Comparison of ENCODE assay signal across 31 cellular contexts in the genomic region with DNA sequence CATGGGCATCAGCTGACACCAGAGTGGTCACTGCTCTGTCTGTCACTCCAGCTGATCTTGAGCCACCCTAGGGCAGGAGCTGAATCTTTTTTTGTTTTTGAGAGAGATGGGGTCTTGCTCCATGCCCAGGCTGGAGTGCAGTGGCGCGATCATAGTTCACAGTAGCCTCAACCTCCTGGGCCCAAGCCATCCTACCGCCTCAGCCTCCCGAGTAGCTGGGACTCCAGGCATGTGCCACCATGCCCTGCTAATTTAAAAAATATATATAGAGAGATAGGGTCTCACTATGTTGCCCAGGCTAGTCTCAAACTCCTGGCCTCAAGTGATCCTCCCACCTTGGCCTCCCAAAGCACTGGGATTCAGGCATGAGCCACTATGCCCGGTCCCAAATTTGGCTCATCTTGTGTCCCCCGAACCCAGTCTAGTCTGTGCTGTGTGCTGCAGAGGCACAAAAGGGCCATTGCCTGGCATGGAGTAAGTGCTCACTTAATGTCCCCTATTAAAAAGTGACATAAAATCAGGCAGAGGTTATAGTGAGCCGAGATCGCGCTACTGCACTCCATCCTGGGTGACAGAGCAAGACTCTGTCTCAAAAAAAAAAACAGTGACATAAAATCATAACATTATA.
"Had no signal": no experiment of that assay in that cellular context is flagged by ENCODE, and none has a peak within 500 bp of the region (broad histone marks: within the 10 kb centered on the region; RNA-seq: fewer than 3 reads in every experiment).

No MANE protein-coding gene starts in this region.

- ATAC-seq: left colon; left lung; lower lobe of right lung; natural killer cell; sciatic nerve; stimulated activated effector memory CD8-positive, alpha-beta T cell treated with anti-CD3 and anti-CD28 coated beads, Interleukin-12 subunit alpha, Interleukin-12 subunit beta, amount 100 ng/mL, for 72 hours had no signal

- H3K4me3 ChIP-seq: left lung, lower lobe of right lung, ovary, right atrium auricular region, skin epidermis, suprapubic skin, thoracic aorta, tibial artery, upper lobe of left lung, vagina had no signal

- H3K27me3 ChIP-seq: ovary, right atrium auricular region, upper lobe of left lung, vagina had no signal

- DNase-seq: hypothalamus; immature natural killer cell; kidney; left colon; left lung; lower lobe of right lung; mammary epithelial cell; mesenchymal stem cell; naive B cell; natural killer cell; occipital lobe; ovary; stimulated activated CD4-positive, alpha-beta T cell treated with anti-CD3 and anti-CD28 coated beads, Interleukin-12 subunit alpha, Interleukin-12 subunit beta, amount 100 ng/mL, for 4 hours; stimulated activated CD4-positive, alpha-beta T cell treated with anti-CD3 and anti-CD28 coated beads, Interleukin-15, amount 100 ng/mL, for 24 hours; stimulated activated CD4-positive, alpha-beta T cell treated with anti-CD3 and anti-CD28 coated beads, Interleukin-2, amount 100 ng/mL, for 24 hours; stimulated activated CD4-positive, alpha-beta T cell treated with anti-CD3 and anti-CD28 coated beads, Interleukin-4, amount 100 ng/mL, for 1 hour; stimulated activated naive CD4-positive, alpha-beta T cell; tibial artery; upper lobe of left lung had no signal

- H3K27me3 Mint-ChIP-seq: progenitor cell of endocrine pancreas; stimulated activated naive CD8-positive, alpha-beta T cell treated with anti-CD3 and anti-CD28 coated beads, Interleukin-15, Interleukin-2, amounts not matched to agents 100 ng/mL and 50 ng/mL, for 24 hours had no signal

- H3K27ac ChIP-seq: left lung, lower lobe of right lung, neutrophil, ovary, right atrium auricular region, skin epidermis, suprapubic skin, thoracic aorta, tibial artery, upper lobe of left lung, vagina had no signal

- H3K36me3 ChIP-seq: left lung, lower lobe of right lung, neutrophil, ovary, right atrium auricular region, suprapubic skin, thoracic aorta, tibial artery, upper lobe of left lung, vagina had no signal

- H3K4me1 Mint-ChIP-seq: immature natural killer cell; mesothelial cell of epicardium; stimulated activated effector memory CD8-positive, alpha-beta T cell treated with anti-CD3 and anti-CD28 coated beads, Interleukin-12 subunit alpha, Interleukin-12 subunit beta, amount 100 ng/mL, for 72 hours had no signal

- H3K27ac Mint-ChIP-seq: immature natural killer cell; mesothelial cell of epicardium; natural killer cell; progenitor cell of endocrine pancreas; stimulated activated effector memory CD8-positive, alpha-beta T cell treated with anti-CD3 and anti-CD28 coated beads, Interleukin-12 subunit alpha, Interleukin-12 subunit beta, amount 100 ng/mL, for 72 hours; stimulated activated naive CD8-positive, alpha-beta T cell treated with anti-CD3 and anti-CD28 coated beads, Interleukin-15, Interleukin-2, amounts not matched to agents 100 ng/mL and 50 ng/mL, for 24 hours had no signal

- H3K9me3 ChIP-seq: left lung, lower lobe of right lung, neutrophil, ovary, right atrium auricular region, suprapubic skin, thoracic aorta, tibial artery, upper lobe of left lung, vagina had no signal

- H3K9me3 Mint-ChIP-seq: immature natural killer cell; mesothelial cell of epicardium; naive B cell; natural killer cell; neural crest cell; stimulated activated effector memory CD8-positive, alpha-beta T cell treated with anti-CD3 and anti-CD28 coated beads, Interleukin-12 subunit alpha, Interleukin-12 subunit beta, amount 100 ng/mL, for 72 hours; stimulated activated naive CD8-positive, alpha-beta T cell treated with anti-CD3 and anti-CD28 coated beads, Interleukin-15, Interleukin-2, amounts not matched to agents 100 ng/mL and 50 ng/mL, for 24 hours had no signal

- H3K4me3 Mint-ChIP-seq: immature natural killer cell; mesothelial cell of epicardium; natural killer cell; neural crest cell; stimulated activated effector memory CD8-positive, alpha-beta T cell treated with anti-CD3 and anti-CD28 coated beads, Interleukin-12 subunit alpha, Interleukin-12 subunit beta, amount 100 ng/mL, for 72 hours; stimulated activated naive CD8-positive, alpha-beta T cell treated with anti-CD3 and anti-CD28 coated beads, Interleukin-15, Interleukin-2, amounts not matched to agents 100 ng/mL and 50 ng/mL, for 24 hours had no signal

- H3K36me3 Mint-ChIP-seq: immature natural killer cell; mesothelial cell of epicardium; naive B cell; natural killer cell; stimulated activated effector memory CD8-positive, alpha-beta T cell treated with anti-CD3 and anti-CD28 coated beads, Interleukin-12 subunit alpha, Interleukin-12 subunit beta, amount 100 ng/mL, for 72 hours had no signal
